ENCODE assay signal across 27 cellular contexts in genomic region chr19:10474962-10475451, GRCh38. TPM values are rescaled to one million over a fixed set of nuclear protein-coding genes. Genes with fewer than 3 reads are reported as not detected.
A peak's percentile ranks its signal among the peaks of the same experiment; 100 is the strongest.
DNase-seq lines count a peak whose midpoint lies in the region; TF ChIP-seq lines count a peak whose summit lies in the region.
"Had no signal": no experiment of that assay in that cellular context is flagged by ENCODE, and none has a peak within 500 bp of the region (broad histone marks: within the 10 kb centered on the region; RNA-seq: fewer than 3 reads in every experiment).

No MANE protein-coding gene starts in this region.

- peak; percentile 18 for DNase-seq in activated CD4-positive, alpha-beta T cell treated with anti-CD3 and anti-CD28 coated beads for 48 hours
- no peak for DNase-seq in activated CD4-positive, alpha-beta T cell treated with anti-CD3 and anti-CD28 coated beads for 1 hour
- peak; percentile 49 for DNase-seq in H7
- DNase-seq in PC-9 = peak in 1 of 2 experiments; percentile 52
- peak; percentile 48 for DNase-seq in mesendoderm
- DNase-seq in NOMO-1 treated with dmso at 0.1 percent for 144 hours (lab: John Stamatoyannopoulos, UW; ENCODE audit: unreplicated experiment) = no peak
- DNase-seq in NCI-H1694 treated with DMSO at 0.1 percent for 48 hours (lab: John Stamatoyannopoulos, UW) = no peak
- DNase-seq in cardiac septum (ENCODE audit: low spot score) = no peak
- DNase-seq: ACHN; activated CD4-positive, alpha-beta T cell treated with anti-CD3 and anti-CD28 coated beads, Interleukin-2, amount 50 U/mL, for 1 hour; activated naive CD8-positive, alpha-beta T cell treated with anti-CD3 and anti-CD28 coated beads, Interleukin-2, amount 10 ng/mL, durations not matched to agents 7 days and 5 days; EL; Karpas-422; left ventricle myocardium inferior; naive thymus-derived CD4-positive, alpha-beta T cell; NCI-H1092; NCI-H2081; NCI-H345; NCI-H748 treated with DMSO at 0.1 percent for 48 hours; occipital lobe; PC-3; SHP77; T-cell had no signal

- no peak overlapping the region for H3K4ac ChIP-seq in mesendoderm (ENCODE audit: low read depth, low read length)

- H4K20me1 ChIP-seq in PC-9 (ENCODE audit: insufficient read depth) = 0 out of 2 replicates have a peak, but pooled peaks cover 4% of the 10 kb centered on the region
- H4K20me1 ChIP-seq: BLaER1 had no signal

- no CpG with 5 or more reads among the region's 6 CpGs for WGBS in mesendoderm (ENCODE audit: extremely low coverage, insufficient coverage, low lambda C conversion rate)

- BruUV-seq in PC-9 (replicated peaks; lab: Mats Ljungman, UMichigan) = no TSS peak

- H3K9ac ChIP-seq in mesendoderm (ENCODE audit: low read length) = no peak overlapping the region
- H3K9ac ChIP-seq: BLaER1 had no signal

- H3F3A ChIP-seq in PC-9 (ENCODE audit: insufficient read depth, low read depth) = peaks cover 27% of the 10 kb centered on the region

- no peak overlapping the region for H3K18ac ChIP-seq in mesendoderm (ENCODE audit: low read length)

- no peak overlapping the region for H3K27ac ChIP-seq in PC-9
- no peak overlapping the region for H3K27ac ChIP-seq in mesendoderm (ENCODE audit: low read depth, low read length)
- H3K27ac ChIP-seq: BLaER1, left ventricle myocardium inferior, skin epidermis had no signal

- H3K79me2 ChIP-seq in PC-9 (ENCODE audit: low read depth) = no peaks in the 10 kb centered on the region
- no peaks in the 10 kb centered on the region for H3K79me2 ChIP-seq in mesendoderm (ENCODE audit: control insufficient read depth, insufficient read depth, low read length)

- H3K56ac ChIP-seq in mesendoderm (ENCODE audit: low read length) = no peak overlapping the region

- peaks cover 14% of the 10 kb centered on the region for H3K4me1 ChIP-seq in PC-9 (replicated peaks; ENCODE audit: insufficient read depth)
- H3K4me1 ChIP-seq in mesendoderm (ENCODE audit: control insufficient read depth, low read depth, low read length) = no peaks in the 10 kb centered on the region

- H2BK120ac ChIP-seq in mesendoderm (ENCODE audit: low read depth, low read length) = no peak overlapping the region

- no peak overlapping the region for H4K8ac ChIP-seq in mesendoderm (ENCODE audit: low read depth, low read length)

- POLR2A ChIA-PET in PC-9 (lab: Charles Lee; ENCODE audit: unreplicated experiment) = no interaction called here

- no peak overlapping the region for H2AK5ac ChIP-seq in mesendoderm (ENCODE audit: low read length)

- intact Hi-C loops in PC-9 (cut with micrococcal nuclease; ENCODE audit: unreplicated experiment) = loop anchor here (5.0 to 10.0 kb wide), 2 partner anchors 70 to 218 kb away; partner anchors contain the start of gene CDC37
- intact Hi-C loops in cardiac septum (cut with DNase I) = no loop called here

- no peak overlapping the region for H4K5ac ChIP-seq in mesendoderm (ENCODE audit: low read length)

- H3K9me2 ChIP-seq in PC-9 (ENCODE audit: insufficient read depth) = no peaks in the 10 kb centered on the region

- peaks cover 9% of the 10 kb centered on the region for H3K27me3 ChIP-seq in H7 (ENCODE audit: control insufficient read depth, insufficient read depth, low read length)
- H3K27me3 ChIP-seq in PC-9 (ENCODE audit: insufficient read depth, low read depth) = no peaks in the 10 kb centered on the region
- H3K27me3 ChIP-seq in mesendoderm (ENCODE audit: insufficient read depth, low read length, poor library complexity) = no peaks in the 10 kb centered on the region
- H3K27me3 ChIP-seq: BLaER1 had no signal

- H3K4me3 ChIP-seq in H7 (ENCODE audit: insufficient read depth, low read depth, low read length) (no peak overlapping the region), PC-9 (no peak overlapping the region), mesendoderm (ENCODE audit: low read length) (no peak overlapping the region)
- H3K4me3 ChIP-seq: BLaER1, left ventricle myocardium inferior, skin epidermis had no signal

- TF ChIP-seq CTCF in PC-9 (conservative IDR thresholded peaks at IDR 0.05) = no peak

- no peak overlapping the region for H2BK15ac ChIP-seq in mesendoderm (replicated peaks; ENCODE audit: low read depth)

- no peaks in the 10 kb centered on the region for H3K9me3 ChIP-seq in PC-9 (ENCODE audit: insufficient read depth, low read depth)
- H3K9me3 ChIP-seq: BLaER1, left ventricle myocardium inferior had no signal

- no peak overlapping the region for H2AFZ ChIP-seq in PC-9

- no peaks in the 10 kb centered on the region for H3K79me1 ChIP-seq in mesendoderm (ENCODE audit: low read length)

- CTCF ChIA-PET in PC-9 (lab: Charles Lee) = interaction anchor here (0.6 kb wide), 1 partner anchor 48 kb away, joined by 6 read pairs; no protein-coding TSS in a partner anchor

- H3K23ac ChIP-seq in mesendoderm (ENCODE audit: low read length) = no peak overlapping the region

- peak overlapping the region; percentile 8; the same call in 1 of the 2 replicates for H3K4me2 ChIP-seq in PC-9
- H3K4me2 ChIP-seq in mesendoderm (ENCODE audit: low read length) = no peak overlapping the region
- H3K4me2 ChIP-seq: BLaER1 had no signal

- no peaks in the 10 kb centered on the region for H3K36me3 ChIP-seq in H7 (replicated peaks; ENCODE audit: control insufficient read depth, insufficient read depth, low read length)
- no peaks in the 10 kb centered on the region for H3K36me3 ChIP-seq in PC-9 (ENCODE audit: low read depth)
- no peaks in the 10 kb centered on the region for H3K36me3 ChIP-seq in mesendoderm (ENCODE audit: control insufficient read depth, insufficient read depth, low read length)
- H3K36me3 ChIP-seq: BLaER1, left ventricle myocardium inferior had no signal

- H2BK5ac ChIP-seq in mesendoderm (ENCODE audit: low read length) = no peak overlapping the region

RNA-seq across cellular contexts. Expression of gene KEAP1, which starts 28.1 kb away (rescaled TPM):
- total RNA-seq in H7 (2014; rRNA removed; shearing (Covaris generic)) = 80.2 and 82.3 TPM in 2 replicates
- total RNA-seq in PC-9 (2021) (154 and 170 TPM in 2 replicates), cardiac septum (66.7 TPM)
- 36.4 TPM for polyA plus RNA-seq in mesendoderm (2013, experiment 1 of 2)
- 34.5 TPM for polyA plus RNA-seq in mesendoderm (2013, experiment 2 of 2)

RNA-seq across cellular contexts. Expression of gene S1PR5, which starts 42.2 kb away (rescaled TPM):
- 14.7 and 16.1 TPM in 2 replicates for total RNA-seq in H7 (2014; rRNA removed; shearing (Covaris generic))
- 7.9 and 9.5 TPM in 2 replicates for total RNA-seq in PC-9 (2021)
- 2.4 TPM for polyA plus RNA-seq in mesendoderm (2013, experiment 1 of 2)
- 2.4 TPM for polyA plus RNA-seq in mesendoderm (2013, experiment 2 of 2)
- 0.75 TPM for total RNA-seq in cardiac septum
- total RNA-seq: dermis microvascular lymphatic vessel endothelial cell, fibroblast of lung had no signal

RNA-seq across cellular contexts. Expression of gene PDE4A, which starts 54.7 kb away (rescaled TPM):
- total RNA-seq in H7 (2014; rRNA removed; shearing (Covaris generic)) = 2.3 and 2.6 TPM in 2 replicates
- total RNA-seq in PC-9 (2021) = 8.9 and 10.4 TPM in 2 replicates
- 1.4 TPM for polyA plus RNA-seq in mesendoderm (2013, experiment 1 of 2)
- polyA plus RNA-seq in mesendoderm (2013, experiment 2 of 2) = 1.4 TPM
- total RNA-seq in cardiac septum = 8.2 TPM

Comparison
In these comparisons a context has a peak if more than half of its experiments do, and no peak if none do; other contexts are left out.
1. DNase-seq: peak in activated CD4-positive, alpha-beta T cell treated with anti-CD3 and anti-CD28 coated beads for 48 hours (single experiment), H7 (single experiment) and mesendoderm (single experiment); none in activated CD4-positive, alpha-beta T cell treated with anti-CD3 and anti-CD28 coated beads for 1 hour (single experiment), NOMO-1 treated with dmso at 0.1 percent for 144 hours (single experiment), NCI-H1694 treated with DMSO at 0.1 percent for 48 hours (single experiment) and cardiac septum (single experiment).